Comparison of ENCODE assay signal across 12 cellular contexts in genomic region chr9:107738789-107739188, GRCh38.
DNase-seq lines count a peak whose midpoint lies in the region; ATAC-seq and TF ChIP-seq lines count a peak whose summit lies in the region.
"Had no signal": no experiment of that assay in that cellular context is flagged by ENCODE, and none has a peak within 500 bp of the region (broad histone marks: within the 10 kb centered on the region; RNA-seq: fewer than 3 reads in every experiment).

No MANE protein-coding gene starts in this region.

- peak; percentile 88 for DNase-seq in GM23248
- DNase-seq in hepatocyte (ENCODE audit: low spot score): no peak
- DNase-seq in smooth muscle cell (lab: John Stamatoyannopoulos, UW; ENCODE audit: unreplicated experiment): no peak
- no peak for DNase-seq in T-helper 17 cell
- DNase-seq: activated naive CD4-positive, alpha-beta T cell treated with anti-CD3 and anti-CD28 coated beads for 36 hours; pancreas had no signal

- H3K4me1 ChIP-seq in GM23248 (ENCODE audit: insufficient read depth): peaks cover 61% of the 10 kb centered on the region
- H3K4me1 ChIP-seq in hepatocyte (ENCODE audit: insufficient read depth): peaks cover 37% of the 10 kb centered on the region
- H3K4me1 ChIP-seq in smooth muscle cell (ENCODE audit: low read depth): no peaks in the 10 kb centered on the region
- H3K4me1 ChIP-seq: pancreas had no signal

- H3K36me3 Mint-ChIP-seq in activated T-helper 17 cell treated with anti-CD3 and anti-CD28 coated beads, Interleukin-2, amount 50 U/mL, for 72 hours (ENCODE audit: low read depth): no peaks in the 10 kb centered on the region
- H3K36me3 Mint-ChIP-seq in T-helper 17 cell (ENCODE audit: low read depth): no peaks in the 10 kb centered on the region

- H3K79me2 ChIP-seq in GM23248 (ENCODE audit: insufficient read depth): no peaks in the 10 kb centered on the region
- no peaks in the 10 kb centered on the region for H3K79me2 ChIP-seq in hepatocyte
- no peaks in the 10 kb centered on the region for H3K79me2 ChIP-seq in smooth muscle cell (ENCODE audit: low read depth)

- no peak overlapping the region for H3K27ac Mint-ChIP-seq in activated T-helper 17 cell treated with anti-CD3 and anti-CD28 coated beads, Interleukin-2, amount 50 U/mL, for 72 hours
- no peak overlapping the region for H3K27ac Mint-ChIP-seq in T-helper 17 cell
- H3K27ac Mint-ChIP-seq: activated naive CD4-positive, alpha-beta T cell treated with anti-CD3 and anti-CD28 coated beads for 36 hours had no signal

- H3K4me1 Mint-ChIP-seq in activated T-helper 17 cell treated with anti-CD3 and anti-CD28 coated beads, Interleukin-2, amount 50 U/mL, for 72 hours: no peaks in the 10 kb centered on the region
- H3K4me1 Mint-ChIP-seq in T-helper 17 cell: peaks cover 3% of the 10 kb centered on the region

- no peaks in the 10 kb centered on the region for H4K20me1 ChIP-seq in GM23248 (ENCODE audit: insufficient read depth)
- no peaks in the 10 kb centered on the region for H4K20me1 ChIP-seq in hepatocyte (ENCODE audit: insufficient read depth, poor library complexity, severe bottlenecking)
- no peaks in the 10 kb centered on the region for H4K20me1 ChIP-seq in smooth muscle cell (ENCODE audit: low read depth)

- H2AFZ ChIP-seq in GM23248: peak overlapping the region; percentile 14
- peak overlapping the region; percentile 33 for H2AFZ ChIP-seq in hepatocyte
- H2AFZ ChIP-seq in smooth muscle cell (ENCODE audit: low read depth): peak overlapping the region; percentile 90

- H3K4me3 Mint-ChIP-seq in activated T-helper 17 cell treated with anti-CD3 and anti-CD28 coated beads, Interleukin-2, amount 50 U/mL, for 72 hours: no peak overlapping the region
- H3K4me3 Mint-ChIP-seq in T-helper 17 cell: no peak overlapping the region
- H3K4me3 Mint-ChIP-seq: activated naive CD4-positive, alpha-beta T cell treated with anti-CD3 and anti-CD28 coated beads for 36 hours had no signal

- H3K27me3 ChIP-seq in GM23248 (replicated peaks; ENCODE audit: insufficient read depth) (no peaks in the 10 kb centered on the region), hepatocyte (no peaks in the 10 kb centered on the region), smooth muscle cell (ENCODE audit: low read depth) (no peaks in the 10 kb centered on the region)
- H3K27me3 ChIP-seq: pancreas had no signal

- no peaks in the 10 kb centered on the region for H3K9me2 ChIP-seq in GM23248 (ENCODE audit: insufficient read depth)
- H3K9me2 ChIP-seq in hepatocyte (replicated peaks; ENCODE audit: insufficient read depth): no peaks in the 10 kb centered on the region

- H3K4me3 ChIP-seq in GM23248: peak overlapping the region; percentile 13; the same call in 1 of the 2 replicates
- no peak overlapping the region for H3K4me3 ChIP-seq in hepatocyte
- no peak overlapping the region for H3K4me3 ChIP-seq in smooth muscle cell
- H3K4me3 ChIP-seq: pancreas had no signal

- H3K36me3 ChIP-seq in GM23248 (ENCODE audit: low read depth) (no peaks in the 10 kb centered on the region), hepatocyte (replicated peaks; ENCODE audit: insufficient read depth, low read depth) (no peaks in the 10 kb centered on the region), smooth muscle cell (ENCODE audit: low read depth) (no peaks in the 10 kb centered on the region)
- H3K36me3 ChIP-seq: pancreas had no signal

- H3K9me3 Mint-ChIP-seq in activated T-helper 17 cell treated with anti-CD3 and anti-CD28 coated beads, Interleukin-2, amount 50 U/mL, for 72 hours: no peaks in the 10 kb centered on the region
- H3K9me3 Mint-ChIP-seq: activated naive CD4-positive, alpha-beta T cell treated with anti-CD3 and anti-CD28 coated beads for 36 hours had no signal

- 0% methylated on average over 2 of the region's 2 CpGs for WGBS in GM23248 (ENCODE audit: low coverage in 1 of 2, low lambda C conversion rate in 2 of 2, missing lambda C conversion rate in 2 of 2), 2 experiments
- 98% methylated on average over 2 of the region's 2 CpGs for WGBS in hepatocyte (ENCODE audit: low lambda C conversion rate, missing lambda C conversion rate)
- 52% methylated on average over 2 of the region's 2 CpGs for WGBS in smooth muscle cell (ENCODE audit: low lambda C conversion rate)

- H3K27me3 Mint-ChIP-seq in activated T-helper 17 cell treated with anti-CD3 and anti-CD28 coated beads, Interleukin-2, amount 50 U/mL, for 72 hours: no peaks in the 10 kb centered on the region
- peaks cover 9% of the 10 kb centered on the region for H3K27me3 Mint-ChIP-seq in T-helper 17 cell

- in situ Hi-C loops in GM23248 (cut with MboI): loop anchor here (25.0 kb wide), 1 partner anchor 251 kb away; the partner anchor contains the start of gene KLF4

- H3K4me2 ChIP-seq in GM23248 (ENCODE audit: unreplicated experiment) (peak overlapping the region; percentile 58), hepatocyte (no peak overlapping the region), smooth muscle cell (peak overlapping the region; percentile 50)

- H3K9ac ChIP-seq in GM23248: peak overlapping the region; percentile 83
- peak overlapping the region; percentile 83 for H3K9ac ChIP-seq in smooth muscle cell (ENCODE audit: low read depth)

- H3F3A ChIP-seq in GM23248 (ENCODE audit: insufficient read depth) (peaks cover 40% of the 10 kb centered on the region; the same call in 1 of the 2 replicates), smooth muscle cell (ENCODE audit: low read depth) (no peaks in the 10 kb centered on the region)

- H3K9me3 ChIP-seq in GM23248 (ENCODE audit: low read depth) (no peaks in the 10 kb centered on the region), hepatocyte (ENCODE audit: low read depth) (no peaks in the 10 kb centered on the region), smooth muscle cell (replicated peaks; ENCODE audit: low read depth) (no peaks in the 10 kb centered on the region), T-helper 17 cell (ENCODE audit: control insufficient read depth, low read length, poor library complexity, severe bottlenecking) (no peaks in the 10 kb centered on the region)
- H3K9me3 ChIP-seq: pancreas had no signal

- TF ChIP-seq CTCF in hepatocyte (IDR thresholded peaks at IDR 0.05; ENCODE audit: poor library complexity) (no peak), smooth muscle cell (IDR thresholded peaks at IDR 0.05; ENCODE audit: borderline replicate concordance, insufficient read depth, poor library complexity, severe bottlenecking) (no peak)

- H3K27ac ChIP-seq in GM23248 (peak overlapping the region; percentile 99), hepatocyte (peak overlapping the region; percentile 39), smooth muscle cell (ENCODE audit: low read depth) (peak overlapping the region; percentile 91)

- peak; percentile 16 for ATAC-seq in activated T-helper 17 cell treated with anti-CD3 and anti-CD28 coated beads, Interleukin-2, amount 50 U/mL, for 72 hours (replicated peaks)
- ATAC-seq in GM21515 (IDR thresholded peaks at IDR 0.05; ENCODE audit: unreplicated experiment): no peak
- no peak for ATAC-seq in GM21390 (IDR thresholded peaks at IDR 0.05; ENCODE audit: unreplicated experiment)
- no peak for ATAC-seq in T-helper 17 cell
- no peak for ATAC-seq in HG02981 (IDR thresholded peaks at IDR 0.05; ENCODE audit: unreplicated experiment)
- ATAC-seq: activated CD4-positive, CD25-positive, alpha-beta regulatory T cell treated with anti-CD3 and anti-CD28 coated beads, Interleukin-2, amount 50 U/mL, for 24 hours; HepG2 had no signal

Comparison
In these comparisons a context has a peak if more than half of its experiments do, and no peak if none do; other contexts are left out.
1. H2AFZ ChIP-seq: peak in every context shown above with its lines; median percentile 90 in smooth muscle cell; 33 in hepatocyte; 14 in GM23248.
2. H3K27ac ChIP-seq: peak in every context shown above with its lines; median percentile 99 in GM23248; 91 in smooth muscle cell; 39 in hepatocyte.